Comparison of ENCODE assay signal across 19 cellular contexts in the genomic region with DNA sequence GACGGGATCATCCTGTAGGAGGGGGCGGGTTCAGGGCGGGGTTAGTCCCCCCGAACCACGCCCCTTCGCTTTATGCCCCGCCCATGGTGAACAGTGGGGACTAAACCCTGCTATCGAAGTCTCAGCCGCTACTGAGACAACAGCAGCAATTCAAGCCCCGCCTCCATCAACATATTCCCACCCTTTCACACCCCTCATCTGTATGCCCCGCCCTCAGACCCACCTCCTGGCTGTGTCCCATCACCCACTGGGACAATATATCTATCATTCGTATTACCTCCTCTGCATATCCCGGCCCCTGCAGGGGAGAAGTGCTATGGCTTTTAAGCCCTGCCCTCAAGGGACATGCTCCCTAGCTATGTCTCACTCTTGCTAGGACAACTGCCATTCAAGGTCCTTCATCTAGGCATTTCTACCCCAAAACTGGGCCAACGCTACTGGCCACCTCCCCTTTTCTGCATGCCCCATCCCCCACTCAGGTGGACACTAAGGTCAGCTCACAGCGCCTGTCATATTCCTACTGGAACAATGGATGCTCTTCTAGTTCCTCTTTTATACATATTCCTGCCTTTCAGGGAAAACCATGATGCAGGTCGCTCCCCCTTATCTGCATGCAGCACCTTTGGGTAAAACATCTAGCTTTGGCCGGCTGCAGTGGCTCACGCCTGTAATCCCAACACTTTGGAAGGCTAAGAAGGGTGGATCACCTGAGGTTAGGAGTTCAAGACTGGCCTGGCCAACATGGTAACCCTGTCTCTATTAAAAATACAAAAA. TPM values are rescaled to one million over a fixed set of nuclear protein-coding genes. Genes with fewer than 3 reads are reported as not detected.
DNase-seq lines count a peak whose midpoint lies in the region; ATAC-seq, FAIRE-seq and TF ChIP-seq lines count a peak whose summit lies in the region.
"Had no signal": no experiment of that assay in that cellular context is flagged by ENCODE, and none has a peak within 500 bp of the region (broad histone marks: within the 10 kb centered on the region; RNA-seq: fewer than 3 reads in every experiment).

No MANE protein-coding gene starts in this region.

- BruUV-seq in Caco-2 (replicated peaks; lab: Mats Ljungman, UMichigan), result no TSS peak

- no peak for FAIRE-seq in RCC 7860 (lab: Jason Lieb, UNC)
- FAIRE-seq: urothelium cell line had no signal

- H3K9me3 Mint-ChIP-seq in Caco-2 (ENCODE audit: unreplicated experiment) (no peaks in the 10 kb centered on the region), neural crest cell (no peaks in the 10 kb centered on the region)
- H3K9me3 Mint-ChIP-seq in CD8-positive, alpha-beta T cell, result no peaks in the 10 kb centered on the region
- H3K9me3 Mint-ChIP-seq: immature natural killer cell had no signal

- intact Hi-C loops in Caco-2 (cut with micrococcal nuclease; ENCODE audit: unreplicated experiment), result loop anchor here (1.0 to 2.0 kb wide), 2 partner anchors 12 to 58 kb away; partner anchors contain the start of gene LRFN1
- intact Hi-C loops in CD8-positive, alpha-beta T cell (cut with DNase I, micrococcal nuclease), result no loop called here

- POLR2A ChIA-PET in Caco-2 (lab: Charles Lee), result interaction anchor here (0.6 kb wide), 1 partner anchor 57 kb away, joined by 6 read pairs; no protein-coding TSS in a partner anchor
- POLR2A ChIA-PET in CD8-positive, alpha-beta T cell (lab: Charles Lee), result interaction anchor here (0.6 to 0.7 kb wide), 2 partner anchors 126 to 187 kb away, joined by 3 read pairs; no protein-coding TSS in a partner anchor

- H3K36me3 Mint-ChIP-seq in Caco-2 (ENCODE audit: insufficient read depth, unreplicated experiment), result peaks cover 76% of the 10 kb centered on the region
- peaks cover 2% of the 10 kb centered on the region for H3K36me3 Mint-ChIP-seq in neural crest cell (ENCODE audit: low read depth)
- H3K36me3 Mint-ChIP-seq in CD8-positive, alpha-beta T cell, result peaks cover 48% of the 10 kb centered on the region

- H3K4me3 ChIP-seq in Caco-2 (ENCODE audit: low read depth, low read length) (peak overlapping the region; percentile 65), coronary artery (peak overlapping the region; percentile 47)
- H3K4me3 ChIP-seq in CD8-positive, alpha-beta T cell (ENCODE audit: low read depth, low read length), result no peak overlapping the region
- H3K4me3 ChIP-seq: BLaER1 had no signal

- no peaks in the 10 kb centered on the region; the same call in 1 of the 2 replicates for H3K36me3 ChIP-seq in Caco-2 (ENCODE audit: control insufficient read depth, insufficient read depth, low read length)
- H3K36me3 ChIP-seq in CD8-positive, alpha-beta T cell (ENCODE audit: insufficient read depth, low read length), result peaks cover 3% of the 10 kb centered on the region

- no peak for TF ChIP-seq CTCF in Caco-2 (IDR thresholded peaks at IDR 0.05; ENCODE audit: insufficient read depth in 1 of 2, low read depth in 1 of 2, low read length in 1 of 2, severe bottlenecking in 1 of 2, unreplicated experiment in 1 of 2)
- no peak for TF ChIP-seq CTCF in coronary artery (IDR thresholded peaks at IDR 0.05)
- TF ChIP-seq CTCF in neural crest cell (conservative IDR thresholded peaks at IDR 0.05), result no peak
- TF ChIP-seq CTCF in CD8-positive, alpha-beta T cell (IDR thresholded peaks at IDR 0.05), result no peak

- H3K4me3 Mint-ChIP-seq in Caco-2 (ENCODE audit: unreplicated experiment) (peak overlapping the region; percentile 86), neural crest cell (peak overlapping the region; percentile 29)
- H3K4me3 Mint-ChIP-seq in CD8-positive, alpha-beta T cell, result no peak overlapping the region

- CTCF ChIA-PET in Caco-2 (lab: Charles Lee), result interaction anchor here (0.7 kb wide), 1 partner anchor 111 kb away, joined by 9 read pairs; no protein-coding TSS in a partner anchor
- CTCF ChIA-PET in CD8-positive, alpha-beta T cell (lab: Charles Lee), result no interaction called here

- H3K4me1 ChIP-seq in Caco-2, result peaks cover 49% of the 10 kb centered on the region
- H3K4me1 ChIP-seq in CD8-positive, alpha-beta T cell (ENCODE audit: insufficient read depth, low read length), result no peaks in the 10 kb centered on the region

- no peaks in the 10 kb centered on the region for H3K27me3 Mint-ChIP-seq in Caco-2 (ENCODE audit: insufficient read depth, unreplicated experiment)
- H3K27me3 Mint-ChIP-seq in neural crest cell (ENCODE audit: low read depth), result peaks cover 72% of the 10 kb centered on the region
- H3K27me3 Mint-ChIP-seq in CD8-positive, alpha-beta T cell (ENCODE audit: low read depth), result no peaks in the 10 kb centered on the region

- no peak for ATAC-seq in CD8-positive, alpha-beta T cell

- H3K9me3 ChIP-seq in Caco-2, result no peaks in the 10 kb centered on the region
- H3K9me3 ChIP-seq in CD8-positive, alpha-beta T cell (ENCODE audit: low read length), result no peaks in the 10 kb centered on the region
- H3K9me3 ChIP-seq: BLaER1 had no signal

- H3K27ac ChIP-seq in coronary artery, result no peak overlapping the region
- no peak overlapping the region for H3K27ac ChIP-seq in CD8-positive, alpha-beta T cell (ENCODE audit: low read depth, low read length)
- H3K27ac ChIP-seq: BLaER1, VCaP had no signal

- no peaks in the 10 kb centered on the region for H3K27me3 ChIP-seq in Caco-2 (replicated peaks; ENCODE audit: control insufficient read depth, insufficient read depth, low read length)
- H3K27me3 ChIP-seq in CD8-positive, alpha-beta T cell (ENCODE audit: insufficient read depth, low read length), result no peaks in the 10 kb centered on the region
- H3K27me3 ChIP-seq: BLaER1 had no signal

- H3K4me1 Mint-ChIP-seq in Caco-2 (ENCODE audit: low read depth, unreplicated experiment) (peaks cover 48% of the 10 kb centered on the region), neural crest cell (peaks cover 18% of the 10 kb centered on the region)
- peaks cover 8% of the 10 kb centered on the region for H3K4me1 Mint-ChIP-seq in CD8-positive, alpha-beta T cell (ENCODE audit: low read depth)

- H3K27ac Mint-ChIP-seq in Caco-2 (ENCODE audit: unreplicated experiment) (peak overlapping the region; percentile 60), neural crest cell (ENCODE audit: unreplicated experiment) (no peak overlapping the region)
- H3K27ac Mint-ChIP-seq in CD8-positive, alpha-beta T cell, result no peak overlapping the region

- peak; percentile 88 to 95 for DNase-seq in Caco-2
- DNase-seq in HT-29 (ENCODE audit: low spot score), result peak; percentile 30
- no peak for DNase-seq in coronary artery (ENCODE audit: low spot score)
- DNase-seq in neural crest cell (ENCODE audit: low read depth, low spot score), result no peak
- DNase-seq in activated T-cell treated with anti-CD3 and anti-CD28 coated beads, Interleukin-2, amount 50 U/mL, for 1 hour, result no peak
- no peak for DNase-seq in RKO (ENCODE audit: low spot score)
- no peak for DNase-seq in CD8-positive, alpha-beta T cell
- no peak for DNase-seq in RCC 7860 (ENCODE audit: low spot score)
- DNase-seq: EL; NCI-H2081; stimulated activated CD8-positive, alpha-beta memory T cell treated with anti-CD3 and anti-CD28 coated beads, Interleukin-4, amount 100 ng/mL, for 48 hours had no signal

RNA-seq across cellular contexts. Expression of gene LRFN1, which starts 11.9 kb away (rescaled TPM):
- total RNA-seq in Caco-2 (2022), result 21.1 and 21.2 TPM in 2 replicates
- 0.38 and 0.44 TPM in 2 replicates for total RNA-seq in HT-29 (2014; rRNA removed; shearing (Covaris generic))
- 4.9 and 5.1 TPM in 2 replicates for total RNA-seq in neural crest cell
- 1 to 10 TPM; 2.1 to 2.3 TPM for total RNA-seq in CD8-positive, alpha-beta T cell
- total RNA-seq: LHCN-M2 had no signal

RNA-seq across cellular contexts. Expression of gene IFNL1, which starts 12.5 kb away (rescaled TPM):
- not detected in 2 replicates for total RNA-seq in Caco-2 (2022)
- not detected in 2 replicates for total RNA-seq in HT-29 (2014; rRNA removed; shearing (Covaris generic))
- not detected in 2 replicates for total RNA-seq in neural crest cell
- total RNA-seq in CD8-positive, alpha-beta T cell, result under 1 TPM in 1 of 2 experiments, not detected in 1; 0.38 TPM
- total RNA-seq: fibroblast of lung, LHCN-M2, mononuclear cell, progenitor cell of endocrine pancreas had no signal

RNA-seq across cellular contexts. Expression of gene GMFG, which starts 27.1 kb away (rescaled TPM):
- 0.91 TPM in 1 of 2 replicates, not detected in the other for total RNA-seq in Caco-2 (2022)
- not detected in 2 replicates for total RNA-seq in HT-29 (2014; rRNA removed; shearing (Covaris generic))
- 0.65 TPM in 1 of 2 replicates, not detected in the other for total RNA-seq in neural crest cell
- 100 to 1,000 TPM; 247 to 248 TPM for total RNA-seq in CD8-positive, alpha-beta T cell
- total RNA-seq: LHCN-M2, progenitor cell of endocrine pancreas had no signal

RNA-seq across cellular contexts. Expression of gene SAMD4B, which starts 33.5 kb away (rescaled TPM):
- 132 and 147 TPM in 2 replicates for total RNA-seq in Caco-2 (2022)
- total RNA-seq in HT-29 (2014; rRNA removed; shearing (Covaris generic)), result 220 and 230 TPM in 2 replicates
- 158 and 164 TPM in 2 replicates for total RNA-seq in neural crest cell
- total RNA-seq in CD8-positive, alpha-beta T cell, result 10 to 100 TPM; 68.3 to 78.1 TPM

RNA-seq across cellular contexts. Expression of gene IFNL2, which starts 40.5 kb away (rescaled TPM):
- total RNA-seq in Caco-2 (2022), result not detected in 2 replicates
- not detected in 2 replicates for total RNA-seq in HT-29 (2014; rRNA removed; shearing (Covaris generic))
- not detected in 2 replicates for total RNA-seq in neural crest cell
- not detected for total RNA-seq in CD8-positive, alpha-beta T cell
- total RNA-seq: fibroblast of lung, LHCN-M2, mononuclear cell, progenitor cell of endocrine pancreas had no signal

Comparison
In these comparisons a context has a peak if more than half of its experiments do, and no peak if none do; other contexts are left out.
1. DNase-seq: peak in Caco-2 (2 of 2) and HT-29 (single experiment); none in coronary artery (single experiment), neural crest cell (single experiment), activated T-cell treated with anti-CD3 and anti-CD28 coated beads, Interleukin-2, amount 50 U/mL, for 1 hour (single experiment), RKO (single experiment), CD8-positive, alpha-beta T cell (0 of 7) and RCC 7860 (single experiment).
2. RNA of gene GMFG, which starts 27.1 kb away (total RNA-seq): 247 to 248 TPM in CD8-positive, alpha-beta T cell; 0.91 TPM in Caco-2, 0.65 TPM in neural crest cell and not detected in HT-29; every median in the first group is over 100 times any median in the second.